8 cellular contexts compared by ENCODE assay signal in genomic region chr10:84097787-84098353, GRCh38. TPM values are rescaled to one million over a fixed set of nuclear protein-coding genes. Genes with fewer than 3 reads are reported as not detected.
DNase-seq lines count a peak whose midpoint lies in the region; ATAC-seq, FAIRE-seq and TF ChIP-seq lines count a peak whose summit lies in the region.

No MANE protein-coding gene starts in this region.

- no peak for TF ChIP-seq POLR2A in prostate gland (IDR thresholded peaks at IDR 0.05)

- WGBS in prostate gland = 42% methylated on average over 4 of the region's 4 CpGs

- peak; percentile 48 for FAIRE-seq in RCC 7860 (lab: Jason Lieb, UNC)

- H3K4me3 Mint-ChIP-seq in glutamatergic neuron (ENCODE audit: unreplicated experiment) (no peak overlapping the region), T-helper 17 cell (no peak overlapping the region)

- intact Hi-C loops in prostate gland (cut with DNase I) = no loop called here

- ATAC-seq in T-helper 17 cell (no peak), HG02981 (IDR thresholded peaks at IDR 0.05; ENCODE audit: unreplicated experiment) (no peak)

- no peaks in the 10 kb centered on the region for H3K27me3 Mint-ChIP-seq in glutamatergic neuron (ENCODE audit: unreplicated experiment)
- H3K27me3 Mint-ChIP-seq in T-helper 17 cell = peaks cover 22% of the 10 kb centered on the region

- H3K4me1 ChIP-seq in prostate gland (replicated peaks) = no peaks in the 10 kb centered on the region

- H3K27me3 ChIP-seq in prostate gland (replicated peaks; ENCODE audit: insufficient read depth) = no peaks in the 10 kb centered on the region

- no peaks in the 10 kb centered on the region for H3K9me3 Mint-ChIP-seq in glutamatergic neuron (ENCODE audit: unreplicated experiment)

- no peaks in the 10 kb centered on the region for H3K36me3 ChIP-seq in prostate gland

- peaks cover 2% of the 10 kb centered on the region for H3K4me1 Mint-ChIP-seq in glutamatergic neuron (ENCODE audit: low read depth, unreplicated experiment)
- no peaks in the 10 kb centered on the region for H3K4me1 Mint-ChIP-seq in T-helper 17 cell

- TF ChIP-seq CTCF in GM20000 (IDR thresholded peaks at IDR 0.05; ENCODE audit: extremely low read depth, missing control alignments) (peak; percentile 8), glutamatergic neuron (IDR thresholded peaks at IDR 0.05; ENCODE audit: partially characterized antibody, unreplicated experiment) (peak; percentile 51), prostate gland (IDR thresholded peaks at IDR 0.05) (peak in 1 of 4 experiments; percentile 22)

- no peak overlapping the region for H3K27ac Mint-ChIP-seq in glutamatergic neuron (ENCODE audit: unreplicated experiment)
- H3K27ac Mint-ChIP-seq in T-helper 17 cell = no peak overlapping the region

- no peak overlapping the region for H3K27ac ChIP-seq in prostate gland

- no peak overlapping the region for H3K4me3 ChIP-seq in prostate gland

- H3K36me3 Mint-ChIP-seq in glutamatergic neuron (ENCODE audit: unreplicated experiment) (no peaks in the 10 kb centered on the region), T-helper 17 cell (ENCODE audit: low read depth) (no peaks in the 10 kb centered on the region)

- H3K9me3 ChIP-seq in T-helper 17 cell (ENCODE audit: control insufficient read depth, low read length, poor library complexity, severe bottlenecking) (no peaks in the 10 kb centered on the region), prostate gland (no peaks in the 10 kb centered on the region)

- DNase-seq in AG08396 (ENCODE audit: low spot score) (peak; percentile 11), GM20000 (ENCODE audit: low spot score) (no peak), RCC 7860 (ENCODE audit: low spot score) (no peak), glutamatergic neuron (no peak), T-helper 17 cell (no peak), foreskin melanocyte (no peak), prostate gland (ENCODE audit: low spot score) (no peak)

RNA-seq across cellular contexts. Expression of gene GHITM, which starts 41.4 kb away (rescaled TPM):
- 120 TPM for total RNA-seq in glutamatergic neuron (ENCODE audit: unreplicated experiment)
- 10 to 100 TPM; 72.6 to 72.9 TPM for total RNA-seq in T-helper 17 cell
- total RNA-seq in prostate gland = 100 to 1,000 TPM; 122 to 143 TPM
